ENCODE assay signal across 12 cellular contexts in genomic region chr3:154059798-154060197, GRCh38.
DNase-seq lines count a peak whose midpoint lies in the region; FAIRE-seq and TF ChIP-seq lines count a peak whose summit lies in the region.
"Had no signal": no experiment of that assay in that cellular context is flagged by ENCODE, and none has a peak within 500 bp of the region (broad histone marks: within the 10 kb centered on the region; RNA-seq: fewer than 3 reads in every experiment).

No MANE protein-coding gene starts in this region.

- DNase-seq in bronchial epithelial cell (ENCODE audit: low read depth) = peak; percentile 53
- peak; percentile 50 for DNase-seq in left kidney (ENCODE audit: low read depth, low spot score)
- DNase-seq in superior temporal gyrus (ENCODE audit: extremely low spot score) = peak; percentile 30
- no peak for DNase-seq in activated CD4-positive, alpha-beta T cell treated with anti-CD3 and anti-CD28 coated beads, Interleukin-2, amount 50 U/mL, for 1 hour
- DNase-seq in SW 1271 (lab: John Stamatoyannopoulos, UW) = no peak
- no peak for DNase-seq in NCI-H1436 treated with DMSO at 0.1 percent for 48 hours (lab: John Stamatoyannopoulos, UW)
- no peak for DNase-seq in NCI-H1436 (lab: John Stamatoyannopoulos, UW)
- DNase-seq: dermis blood vessel endothelial cell, H7, SHP77 had no signal

- no peaks in the 10 kb centered on the region for H3K9me3 ChIP-seq in HUES6 (ENCODE audit: control insufficient read depth, insufficient read depth, low read depth, low read length)

- peaks cover 34% of the 10 kb centered on the region for H3K4me1 ChIP-seq in HUES6 (ENCODE audit: control insufficient read depth, insufficient read depth, low read length)

- no peak for TF ChIP-seq CTCF in bronchial epithelial cell (IDR thresholded peaks at IDR 0.05; ENCODE audit: insufficient read depth, low read length, severe bottlenecking)

- no peaks in the 10 kb centered on the region for H3K36me3 ChIP-seq in HUES6 (ENCODE audit: control insufficient read depth, insufficient read depth, low read length)
- H3K36me3 ChIP-seq in bronchial epithelial cell (ENCODE audit: control insufficient read depth, insufficient read depth, low read length) = no peaks in the 10 kb centered on the region

- no peaks in the 10 kb centered on the region for H3K27me3 ChIP-seq in HUES6 (ENCODE audit: control insufficient read depth, insufficient read depth, low read length)
- H3K27me3 ChIP-seq in bronchial epithelial cell (ENCODE audit: control insufficient read depth, insufficient read depth, low read length) = no peaks in the 10 kb centered on the region

- FAIRE-seq in bronchial epithelial cell (lab: Jason Lieb, UNC) = peak; percentile 55
- FAIRE-seq: K562 had no signal

- H3K4me3 ChIP-seq in HUES6 (ENCODE audit: low read depth, low read length) (no peak overlapping the region), bronchial epithelial cell (ENCODE audit: low read depth, low read length) (no peak overlapping the region)
- H3K4me3 ChIP-seq: K562 had no signal

- H3K27ac ChIP-seq in HUES6 (ENCODE audit: low read depth, low read length) = no peak overlapping the region

- H3K9ac ChIP-seq in HUES6 (ENCODE audit: low read length) = peak overlapping the region; percentile 16

Comparison
In these comparisons a context has a peak if more than half of its experiments do, and no peak if none do; other contexts are left out.
1. DNase-seq: peak in bronchial epithelial cell (single experiment), left kidney (single experiment) and superior temporal gyrus (single experiment); none in activated CD4-positive, alpha-beta T cell treated with anti-CD3 and anti-CD28 coated beads, Interleukin-2, amount 50 U/mL, for 1 hour (single experiment), SW 1271 (0 of 2), NCI-H1436 treated with DMSO at 0.1 percent for 48 hours (single experiment) and NCI-H1436 (single experiment).